24 cellular contexts compared by ENCODE assay signal in genomic region chr14:99633913-99634312, GRCh38. TPM values are rescaled to one million over a fixed set of nuclear protein-coding genes. Genes with fewer than 3 reads are reported as not detected.
A peak's percentile ranks its signal among the peaks of the same experiment; 100 is the strongest.
DNase-seq lines count a peak whose midpoint lies in the region; ATAC-seq and TF ChIP-seq lines count a peak whose summit lies in the region.
"Had no signal": no experiment of that assay in that cellular context is flagged by ENCODE, and none has a peak within 500 bp of the region (broad histone marks: within the 10 kb centered on the region; RNA-seq: fewer than 3 reads in every experiment).

No MANE protein-coding gene starts in this region.

- dilution Hi-C loops in IMR-90 (cut with HindIII; ENCODE audit: low sequenced_read_pairs, unreplicated experiment): no loop called here

- no TSS peak for BruUV-seq in IMR-90 (replicated peaks; lab: Mats Ljungman, UMichigan)

- no peak overlapping the region for H4K91ac ChIP-seq in IMR-90 (ENCODE audit: insufficient read depth, low read depth, low read length)

- no peak overlapping the region for H2BK20ac ChIP-seq in IMR-90 (ENCODE audit: low read depth, low read length)

- no peak overlapping the region for H3K23ac ChIP-seq in IMR-90 (ENCODE audit: low read depth, low read length)

- POLR2A ChIA-PET in IMR-90 (lab: Charles Lee; ENCODE audit: unreplicated experiment): no interaction called here

- CTCF ChIA-PET in IMR-90 (lab: Yijun Ruan, JAX): no interaction called here

- H4K5ac ChIP-seq in IMR-90 (ENCODE audit: low read depth, low read length): no peak overlapping the region

- no peak overlapping the region for H2BK5ac ChIP-seq in IMR-90 (ENCODE audit: low read depth, low read length, poor library complexity, severe bottlenecking)

- no peak overlapping the region for H3K56ac ChIP-seq in IMR-90 (ENCODE audit: extremely low read depth, insufficient read depth, low read length)

- intact Hi-C loops in IMR-90 (cut with micrococcal nuclease) (no loop called here), vagina (cut with DNase I) (no loop called here)

- no peak overlapping the region for H4K8ac ChIP-seq in IMR-90 (ENCODE audit: low read depth in 2 of 2, low read length in 2 of 2)

- peak overlapping the region; percentile 5 for H2AFZ ChIP-seq in IMR-90 (replicated peaks; ENCODE audit: low read length, poor library complexity)
- H2AFZ ChIP-seq in osteoblast (ENCODE audit: low read length): no peak overlapping the region

- H2BK120ac ChIP-seq in IMR-90 (ENCODE audit: low read depth, low read length): no peak overlapping the region

- ATAC-seq in IMR-90 (ENCODE audit: low read depth): no peak
- ATAC-seq: GM12878 had no signal

- TF ChIP-seq POLR2A in IMR-90 (IDR thresholded peaks at IDR 0.05; ENCODE audit: low read depth, low read length): no peak
- TF ChIP-seq POLR2A in vagina (IDR thresholded peaks at IDR 0.05): no peak

- H2AK5ac ChIP-seq in IMR-90 (ENCODE audit: low read depth, low read length): no peak overlapping the region

- H2BK15ac ChIP-seq in IMR-90 (ENCODE audit: low read depth, low read length): no peak overlapping the region

- peak overlapping the region; percentile 75 to 95 (median 82) for H3K4me2 ChIP-seq in BLaER1 treated with 17β-estradiol and CSF1 and Interleukin-3, amounts not matched to agents 10 nM and 100 nM
- H3K4me2 ChIP-seq in IMR-90 (ENCODE audit: low read depth, low read length): no peak overlapping the region
- no peak overlapping the region for H3K4me2 ChIP-seq in osteoblast (ENCODE audit: insufficient read depth, low read length)

- TF ChIP-seq RAD21 in IMR-90 (IDR thresholded peaks at IDR 0.05; ENCODE audit: low read length): no peak

- no CpG with 5 or more reads among the region's 10 CpGs for WGBS in IMR-90 (ENCODE audit: extremely low coverage in 2 of 2, insufficient read length in 1 of 2), 2 experiments

- H3K79me1 ChIP-seq in IMR-90 (ENCODE audit: low read depth in 1 of 2, low read length in 2 of 2): no peaks in the 10 kb centered on the region

- in situ Hi-C loops in IMR-90 (cut with MboI; ENCODE audit: low sequenced_read_pairs): no loop called here

- peaks cover 38 to 61% (median 49%) of the 10 kb centered on the region in 10 experiments for H3K4me1 ChIP-seq in BLaER1 treated with 17β-estradiol and CSF1 and Interleukin-3, amounts not matched to agents 10 nM and 100 nM
- H3K4me1 ChIP-seq in IMR-90 (ENCODE audit: control insufficient read depth, insufficient read depth, low read length) (no peaks in the 10 kb centered on the region), NT2/D1 (ENCODE audit: insufficient read depth, insufficient read length) (peaks cover 3% of the 10 kb centered on the region), osteoblast (ENCODE audit: insufficient read depth, low read length) (no peaks in the 10 kb centered on the region), vagina (peaks cover 3% of the 10 kb centered on the region)
- H3K4me1 ChIP-seq: Peyer's patch had no signal

- H3K4me3 ChIP-seq in BLaER1 treated with 17β-estradiol and CSF1 and Interleukin-3, amounts not matched to agents 10 nM and 100 nM: peak overlapping the region in 1 of 10 experiments; percentile 24; a peak in 1 of 20 replicates
- H3K4me3 ChIP-seq in IMR-90 (ENCODE audit: insufficient read depth, low read depth, low read length) (no peak overlapping the region), NT2/D1 (ENCODE audit: insufficient read length, low read depth) (no peak overlapping the region), osteoblast (ENCODE audit: insufficient read depth, low read length) (no peak overlapping the region), vagina (no peak overlapping the region)
- H3K4me3 ChIP-seq: GM12878, K562, Peyer's patch had no signal

- H4K20me1 ChIP-seq in BLaER1 treated with 17β-estradiol and CSF1 and Interleukin-3, amounts not matched to agents 10 nM and 100 nM: no peaks in the 10 kb centered on the region; a peak in 1 of 22 replicates
- H4K20me1 ChIP-seq in IMR-90 (ENCODE audit: insufficient read depth, low read length): no peaks in the 10 kb centered on the region
- no peaks in the 10 kb centered on the region for H4K20me1 ChIP-seq in osteoblast (ENCODE audit: insufficient read depth, low read length)

- peak overlapping the region in 5 of 11 experiments; percentile 28 to 68 (median 56); a peak in 11 of 22 replicates for H3K9ac ChIP-seq in BLaER1 treated with 17β-estradiol and CSF1 and Interleukin-3, amounts not matched to agents 10 nM and 100 nM
- H3K9ac ChIP-seq in IMR-90 (ENCODE audit: low read depth, low read length) (no peak overlapping the region), NT2/D1 (ENCODE audit: insufficient read length, low read depth) (peak overlapping the region; percentile 1)

- peaks cover 0 to 12% (median 0%) of the 10 kb centered on the region in 11 experiments; a peak in 5 of 22 replicates for H3K27me3 ChIP-seq in BLaER1 treated with 17β-estradiol and CSF1 and Interleukin-3, amounts not matched to agents 10 nM and 100 nM
- H3K27me3 ChIP-seq in IMR-90 (ENCODE audit: control insufficient read depth, insufficient read depth, low read length) (peaks cover 11% of the 10 kb centered on the region; the same call in 1 of the 2 replicates), NT2/D1 (ENCODE audit: insufficient read depth, insufficient read length) (no peaks in the 10 kb centered on the region), osteoblast (ENCODE audit: insufficient read depth, low read length) (no peaks in the 10 kb centered on the region), vagina (no peaks in the 10 kb centered on the region)
- H3K27me3 ChIP-seq: Peyer's patch had no signal

- H3K27ac ChIP-seq in BLaER1 treated with 17β-estradiol and CSF1 and Interleukin-3, amounts not matched to agents 10 nM and 100 nM: peak overlapping the region in 4 of 11 experiments; percentile 32 to 67 (median 54); a peak in 7 of 22 replicates
- H3K27ac ChIP-seq in IMR-90 (ENCODE audit: insufficient read depth, low read length) (no peak overlapping the region), osteoblast (ENCODE audit: low read depth, low read length) (no peak overlapping the region), vagina (no peak overlapping the region)
- H3K27ac ChIP-seq: Peyer's patch had no signal

- TF ChIP-seq CTCF in IMR-90 (conservative IDR thresholded peaks at IDR 0.05; ENCODE audit: low read depth, low read length) (no peak), osteoblast (IDR thresholded peaks at IDR 0.05; ENCODE audit: extremely low read depth, low read depth, low read length) (no peak), vagina (IDR thresholded peaks at IDR 0.05) (no peak)

- no peaks in the 10 kb centered on the region for H3K36me3 ChIP-seq in BLaER1 treated with 17β-estradiol and CSF1 and Interleukin-3, amounts not matched to agents 10 nM and 100 nM
- H3K36me3 ChIP-seq in IMR-90 (ENCODE audit: control insufficient read depth, insufficient read depth, low read length) (no peaks in the 10 kb centered on the region), NT2/D1 (ENCODE audit: insufficient read depth, insufficient read length, low read length) (no peaks in the 10 kb centered on the region), osteoblast (ENCODE audit: insufficient read depth, low read length) (no peaks in the 10 kb centered on the region), vagina (no peaks in the 10 kb centered on the region)
- H3K36me3 ChIP-seq: Peyer's patch had no signal

- no peak overlapping the region for H2AK9ac ChIP-seq in IMR-90 (replicated peaks; ENCODE audit: low read depth, low read length, poor library complexity)

- H3K4ac ChIP-seq in IMR-90 (ENCODE audit: low read depth, low read length): no peak overlapping the region

- no peak overlapping the region for H3K14ac ChIP-seq in IMR-90 (replicated peaks; ENCODE audit: low read depth, low read length)

- H3K18ac ChIP-seq in IMR-90 (ENCODE audit: low read depth, low read length): no peak overlapping the region

- H3K9me1 ChIP-seq in IMR-90 (ENCODE audit: insufficient read depth, low read length): no peaks in the 10 kb centered on the region

- DNase-seq in IMR-90 (no peak), NT2/D1 (ENCODE audit: low read depth, low spot score) (no peak), osteoblast (ENCODE audit: insufficient read length, low spot score, missing footprints) (peak; percentile 44), vagina (ENCODE audit: extremely low spot score in 2 of 2) (no peak), COLO829 (ENCODE audit: low spot score) (no peak), cerebellum (ENCODE audit: low spot score) (no peak)
- DNase-seq: DMS79, EL, GDM1, GOT3, HCEC 1CT, MM.1S, NCI-H1930, NCI-H2227 treated with DMSO at 0.1 percent for 48 hours, NCI-H526 treated with DMSO at 0.1 percent for 48 hours, Peyer's patch, SHP77 treated with DMSO at 0.1 percent for 48 hours, T-helper 9 cell had no signal

- H3K9me3 ChIP-seq in BLaER1 treated with 17β-estradiol and CSF1 and Interleukin-3, amounts not matched to agents 10 nM and 100 nM (replicated peaks in 1 of 11): no peaks in the 10 kb centered on the region
- no peaks in the 10 kb centered on the region for H3K9me3 ChIP-seq in IMR-90 (ENCODE audit: control insufficient read depth, insufficient read depth, low read length)
- H3K9me3 ChIP-seq in NT2/D1 (ENCODE audit: insufficient read depth, low read length): no peaks in the 10 kb centered on the region
- no peaks in the 10 kb centered on the region for H3K9me3 ChIP-seq in osteoblast (ENCODE audit: low read depth, low read length)
- H3K9me3 ChIP-seq in vagina: no peaks in the 10 kb centered on the region
- H3K9me3 ChIP-seq: Peyer's patch had no signal

- H3K79me2 ChIP-seq in osteoblast (ENCODE audit: insufficient read depth, low read length): no peaks in the 10 kb centered on the region

TF ChIP-seq in IMR-90, 13 proteins besides CTCF, POLR2A, EP300 and RAD21 (continues in another document):
- TF ChIP-seq BHLHE40 (IDR thresholded peaks at IDR 0.05; ENCODE audit: low read depth, low read length) (no peak), NFE2L2 (IDR thresholded peaks at IDR 0.05; ENCODE audit: low read depth, low read length) (no peak), FOS (IDR thresholded peaks at IDR 0.05; ENCODE audit: low read depth, low read length) (no peak)

RNA-seq across cellular contexts. Expression of gene HHIPL1, which starts 11.0 kb away (rescaled TPM):
- total RNA-seq in IMR-90 (2012; rRNA removed): 0.56 and 0.72 TPM in 2 replicates
- polyA plus RNA-seq in IMR-90 (2012; rRNA removed): 0.65 and 1.4 TPM in 2 replicates
- polyA plus RNA-seq in IMR-90 (2012; cell fraction: cytosol; rRNA removed): 0.48 and 1.5 TPM in 2 replicates
- 0.64 and 1.3 TPM in 2 replicates for polyA plus RNA-seq in IMR-90 (2012; cell fraction: nucleus; rRNA removed; ENCODE audit: low replicate concordance)
- 11.2 and 12.3 TPM in 2 replicates for total RNA-seq in osteoblast
- 5.9 TPM for total RNA-seq in vagina
- total RNA-seq in cerebellum: 4.3 TPM
- total RNA-seq: GM12878, HT-29, K562 had no signal
- polyA plus RNA-seq: K562 had no signal

RNA-seq across cellular contexts. Expression of gene CCDC85C, which starts 29.9 kb away (rescaled TPM):
- total RNA-seq in IMR-90 (2012; rRNA removed): 13.9 and 16.0 TPM in 2 replicates
- 19.0 and 22.2 TPM in 2 replicates for polyA plus RNA-seq in IMR-90 (2012; rRNA removed)
- polyA plus RNA-seq in IMR-90 (2012; cell fraction: cytosol; rRNA removed): 10.9 and 15.5 TPM in 2 replicates
- 11.3 and 20.4 TPM in 2 replicates for polyA plus RNA-seq in IMR-90 (2012; cell fraction: nucleus; rRNA removed; ENCODE audit: low replicate concordance)
- total RNA-seq in osteoblast: 3.2 and 3.6 TPM in 2 replicates
- total RNA-seq in vagina: 6.9 TPM
- 11.3 TPM for total RNA-seq in cerebellum

RNA-seq across cellular contexts. Expression of gene CYP46A1, which starts 50.2 kb away (rescaled TPM):
- total RNA-seq in IMR-90 (2012; rRNA removed) (under 0.01 and 0.18 TPM in 2 replicates), osteoblast (0.36 and 0.59 TPM in 2 replicates), vagina (1.2 TPM), cerebellum (6.1 TPM)
- 0.24 and 0.31 TPM in 2 replicates for polyA plus RNA-seq in IMR-90 (2012; rRNA removed)
- 0.09 and 0.31 TPM in 2 replicates for polyA plus RNA-seq in IMR-90 (2012; cell fraction: cytosol; rRNA removed)
- polyA plus RNA-seq in IMR-90 (2012; cell fraction: nucleus; rRNA removed; ENCODE audit: low replicate concordance): 1.0 and 1.2 TPM in 2 replicates
- total RNA-seq: A673; GM12878; HT-29; K562; T-helper 1 cell treated with Interleukin-12 subunit alpha and Interleukin-12 subunit beta and Interleukin-4 antibody, amounts not matched to agents 30 ng/mL and 1 ng/mL, for 36 hours had no signal
- polyA plus RNA-seq: K562 had no signal

Comparison
In these comparisons a context has a peak if more than half of its experiments do, and no peak if none do; other contexts are left out.
1. H3K4me2 ChIP-seq: peak in BLaER1 treated with 17β-estradiol and CSF1 and Interleukin-3, amounts not matched to agents 10 nM and 100 nM (11 of 11); none in IMR-90 (single experiment) and osteoblast (single experiment).